In the genomic region with DNA sequence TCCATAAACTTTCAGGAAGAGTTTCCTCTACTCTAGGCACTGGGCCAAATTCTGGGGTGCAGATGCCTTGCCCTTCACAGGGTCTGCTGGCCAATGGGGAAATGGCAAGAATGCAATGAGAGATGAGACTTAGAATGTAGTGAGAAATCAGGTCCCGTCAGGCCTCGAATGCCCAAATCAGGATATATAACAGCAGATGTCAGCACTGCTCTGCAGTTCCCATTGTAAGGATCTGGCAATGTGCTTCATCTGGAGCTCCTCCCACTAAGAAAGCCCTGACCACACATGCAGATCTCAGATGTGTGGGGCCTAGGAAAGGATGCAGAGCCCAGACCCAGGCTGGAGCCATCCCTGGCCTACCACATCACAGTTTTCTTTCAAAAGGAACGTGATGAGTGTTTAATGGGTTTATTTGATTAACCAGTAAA, we compare ENCODE assay signal across 9 cellular contexts. TPM values are rescaled to one million over a fixed set of nuclear protein-coding genes. Genes with fewer than 3 reads are reported as not detected.
DNase-seq lines count a peak whose midpoint lies in the region; ATAC-seq lines count a peak whose summit lies in the region.
"Had no signal": no experiment of that assay in that cellular context is flagged by ENCODE, and none has a peak within 500 bp of the region (broad histone marks: within the 10 kb centered on the region; RNA-seq: fewer than 3 reads in every experiment).

No MANE protein-coding gene starts in this region.

- peak; percentile 85 for DNase-seq in AG20443 (ENCODE audit: low spot score)
- DNase-seq in MV-4-11 (lab: John Stamatoyannopoulos, UW), result peak; percentile 70
- DNase-seq in dermis microvascular lymphatic vessel endothelial cell (ENCODE audit: low read depth in 2 of 2), result peak; percentile 36 to 82
- DNase-seq in lung microvascular endothelial cell (ENCODE audit: low read depth in 2 of 2), result peak; percentile 47 to 90
- DNase-seq in COR-L47 (lab: John Stamatoyannopoulos, UW), result no peak
- DNase-seq in NCI-H2196 (lab: John Stamatoyannopoulos, UW; ENCODE audit: unreplicated experiment), result no peak
- DNase-seq in activated CD8-positive, alpha-beta memory T cell treated with anti-CD3 and anti-CD28 coated beads for 24 hours, result no peak

- no peak for ATAC-seq in HG02840 (IDR thresholded peaks at IDR 0.05; ENCODE audit: low FRiP score, unreplicated experiment)

RNA-seq across cellular contexts. Expression of a gene that starts 13.9 kb away (rescaled TPM):
- 4.0 and 5.9 TPM in 2 replicates for total RNA-seq in dermis microvascular lymphatic vessel endothelial cell
- total RNA-seq in lung microvascular endothelial cell, result 2.8 and 8.7 TPM in 2 replicates

RNA-seq across cellular contexts. Expression of a gene that starts 16.0 kb away (rescaled TPM):
- total RNA-seq in dermis microvascular lymphatic vessel endothelial cell (10.5 and 16.3 TPM in 2 replicates), lung microvascular endothelial cell (14.1 and 24.4 TPM in 2 replicates)
- total RNA-seq: activated CD8-positive, alpha-beta memory T cell treated with anti-CD3 and anti-CD28 coated beads for 36 hours had no signal

Comparison
In these comparisons a context has a peak if more than half of its experiments do, and no peak if none do; other contexts are left out.
1. DNase-seq: peak in AG20443 (single experiment), MV-4-11 (single experiment), dermis microvascular lymphatic vessel endothelial cell (2 of 2) and lung microvascular endothelial cell (2 of 2); none in COR-L47 (single experiment), NCI-H2196 (single experiment) and activated CD8-positive, alpha-beta memory T cell treated with anti-CD3 and anti-CD28 coated beads for 24 hours (single experiment).